Comparison of ENCODE assay signal across 1 cellular context in genomic region chr16:46972971-46973456, GRCh38.
TF ChIP-seq lines count a peak whose summit lies in the region.

No MANE protein-coding gene starts in this region.

TF ChIP-seq in HepG2, 621 proteins besides CTCF, POLR2A, EP300 and RAD21 (continued from another document and continues in another):
- no peak for TF ChIP-seq ARID5B (CRISPR knock-in tag; IDR thresholded peaks at IDR 0.05)
- no peak for TF ChIP-seq FOXK1 (CRISPR knock-in tag; IDR thresholded peaks at IDR 0.05; ENCODE audit: borderline replicate concordance, low read depth)
- no peak for TF ChIP-seq KLF12 (CRISPR knock-in tag; IDR thresholded peaks at IDR 0.05; ENCODE audit: borderline replicate concordance)
- no peak for TF ChIP-seq ZNF549 (CRISPR knock-in tag; IDR thresholded peaks at IDR 0.05)
- TF ChIP-seq ZNF292 (CRISPR knock-in tag; IDR thresholded peaks at IDR 0.05; ENCODE audit: borderline replicate concordance, low read depth) = no peak
- TF ChIP-seq PHF21A (CRISPR knock-in tag; IDR thresholded peaks at IDR 0.05) = no peak
- TF ChIP-seq ZNF687 (CRISPR knock-in tag; IDR thresholded peaks at IDR 0.05) = no peak
- TF ChIP-seq ZNF589 (CRISPR knock-in tag; conservative IDR thresholded peaks at IDR 0.05) = no peak
- TF ChIP-seq ZNF747 (CRISPR knock-in tag; IDR thresholded peaks at IDR 0.05; ENCODE audit: borderline replicate concordance) = no peak
- TF ChIP-seq POLR2AphosphoS2 (IDR thresholded peaks at IDR 0.05; ENCODE audit: low read depth, low read length) = no peak
- TF ChIP-seq MAFK (conservative IDR thresholded peaks at IDR 0.05 in 1 of 2, IDR thresholded peaks at IDR 0.05 in 1 of 2; ENCODE audit: low read length in 2 of 2) = no peak
- TF ChIP-seq ZUFSP (CRISPR knock-in tag; IDR thresholded peaks at IDR 0.05; ENCODE audit: borderline replicate concordance) = peak; percentile 89; the same call in 1 of the 2 replicates
- no peak for TF ChIP-seq FOXM1 (CRISPR knock-in tag; IDR thresholded peaks at IDR 0.05)
- TF ChIP-seq KAT7 (CRISPR knock-in tag; IDR thresholded peaks at IDR 0.05; ENCODE audit: borderline replicate concordance) = no peak; the same call in 1 of the 2 replicates
- TF ChIP-seq NR0B2 (CRISPR knock-in tag; IDR thresholded peaks at IDR 0.05) = no peak
- TF ChIP-seq HNRNPLL (IDR thresholded peaks at IDR 0.05; ENCODE audit: low read depth, low read length, poor library complexity, severe bottlenecking) = peak; percentile 73
- no peak for TF ChIP-seq THAP11 (CRISPR knock-in tag; IDR thresholded peaks at IDR 0.05)
- no peak for TF ChIP-seq ZNF318 (CRISPR knock-in tag; IDR thresholded peaks at IDR 0.05)
- no peak; the same call in 1 of the 2 replicates for TF ChIP-seq UBTF (CRISPR knock-in tag; IDR thresholded peaks at IDR 0.05)
- TF ChIP-seq ZNF547 (CRISPR knock-in tag; IDR thresholded peaks at IDR 0.05) = no peak
- no peak for TF ChIP-seq ZNF225 (CRISPR knock-in tag; IDR thresholded peaks at IDR 0.05)
- no peak for TF ChIP-seq ZNF18 (CRISPR knock-in tag; IDR thresholded peaks at IDR 0.05; ENCODE audit: insufficient replicate concordance)
- TF ChIP-seq HHEX (CRISPR knock-in tag; IDR thresholded peaks at IDR 0.05) = no peak
- no peak for TF ChIP-seq ZNF790 (CRISPR knock-in tag; IDR thresholded peaks at IDR 0.05; ENCODE audit: borderline replicate concordance)
- TF ChIP-seq FOXO4 (CRISPR knock-in tag; conservative IDR thresholded peaks at IDR 0.05) = 0 out of 2 replicates have a peak, but pooled peaks have one; percentile 9
